ENCODE assay signal across 8 cellular contexts in genomic region chr5:62340392-62340791, GRCh38. TPM values are rescaled to one million over a fixed set of nuclear protein-coding genes. Genes with fewer than 3 reads are reported as not detected.
DNase-seq lines count a peak whose midpoint lies in the region; ATAC-seq and TF ChIP-seq lines count a peak whose summit lies in the region.

No MANE protein-coding gene starts in this region.

- H3K27me3 ChIP-seq in KMS-11 (ENCODE audit: insufficient read depth, low read depth) (no peaks in the 10 kb centered on the region), body of pancreas (no peaks in the 10 kb centered on the region)

- POLR2A ChIA-PET in GM10248 (lab: Yijun Ruan, JAX): no interaction called here

- H3K36me3 ChIP-seq in KMS-11 (ENCODE audit: insufficient read depth) (no peaks in the 10 kb centered on the region), body of pancreas (replicated peaks in 1 of 2; ENCODE audit: insufficient read depth in 1 of 2, low read depth in 2 of 2) (no peaks in the 10 kb centered on the region)

- H3K9ac ChIP-seq in KMS-11: no peak overlapping the region

- DNase-seq in GM10248 (ENCODE audit: extremely low spot score): no peak
- no peak for DNase-seq in body of pancreas
- DNase-seq in midbrain (lab: John Stamatoyannopoulos, UW): peak; percentile 34
- DNase-seq in effector CD8-positive, alpha-beta T cell (lab: John Stamatoyannopoulos, UW): no peak
- DNase-seq in retina: no peak
- DNase-seq in T-helper 1 cell: no peak

- H4K20me1 ChIP-seq in KMS-11 (ENCODE audit: insufficient read depth): peaks cover 11% of the 10 kb centered on the region; the same call in 1 of the 2 replicates

- H2AFZ ChIP-seq in KMS-11 (ENCODE audit: low read depth): no peak overlapping the region

- no peak overlapping the region for H3K27ac ChIP-seq in KMS-11
- no peak overlapping the region for H3K27ac ChIP-seq in body of pancreas

- no peak for ATAC-seq in body of pancreas
- ATAC-seq in GM21526 (IDR thresholded peaks at IDR 0.05; ENCODE audit: low FRiP score, unreplicated experiment): no peak

- no peaks in the 10 kb centered on the region for H3K9me3 ChIP-seq in body of pancreas

- TF ChIP-seq POLR2A in body of pancreas (IDR thresholded peaks at IDR 0.05): no peak

- H3K4me3 ChIP-seq in KMS-11 (IDR thresholded peaks at IDR 0.05; ENCODE audit: insufficient read depth, low read depth, low read length) (no peak overlapping the region), body of pancreas (no peak overlapping the region)

- CTCF ChIA-PET in GM10248 (lab: Yijun Ruan, JAX): interaction anchor here (1.0 to 1.2 kb wide), 2 partner anchors 11 to 116 kb away, joined by 3 read pairs; no protein-coding TSS in a partner anchor

- H3K4me1 ChIP-seq in KMS-11 (ENCODE audit: low read depth, poor library complexity, severe bottlenecking): peaks cover 38% of the 10 kb centered on the region
- H3K4me1 ChIP-seq in body of pancreas: no peaks in the 10 kb centered on the region

- 27 to 38% methylated on average over 1 of the region's 1 CpG for WGBS in body of pancreas, 2 donors

- intact Hi-C loops in body of pancreas (cut with DNase I): no loop called here

- H3K4me2 ChIP-seq in KMS-11: no peak overlapping the region

- TF ChIP-seq CTCF in GM10248 (IDR thresholded peaks at IDR 0.05; ENCODE audit: control extremely low read depth, extremely low read depth, low read depth, missing control alignments) (peak; percentile 28), KMS-11 (conservative IDR thresholded peaks at IDR 0.05; ENCODE audit: low read depth, low read length) (peak; percentile 29; the same call in 1 of the 2 replicates), body of pancreas (IDR thresholded peaks at IDR 0.05) (peak in 6 of 7 experiments; percentile 20 to 40 (median 28))

- H3K79me2 ChIP-seq in KMS-11 (ENCODE audit: insufficient read depth, low read depth): peaks cover 90% of the 10 kb centered on the region

RNA-seq across cellular contexts. Expression of gene KIF2A, which starts 34.4 kb away (rescaled TPM):
- total RNA-seq in body of pancreas: 10 to 100 TPM; 16.2 to 19.7 TPM
